ENCODE assay signal across 26 cellular contexts in the genomic region with DNA sequence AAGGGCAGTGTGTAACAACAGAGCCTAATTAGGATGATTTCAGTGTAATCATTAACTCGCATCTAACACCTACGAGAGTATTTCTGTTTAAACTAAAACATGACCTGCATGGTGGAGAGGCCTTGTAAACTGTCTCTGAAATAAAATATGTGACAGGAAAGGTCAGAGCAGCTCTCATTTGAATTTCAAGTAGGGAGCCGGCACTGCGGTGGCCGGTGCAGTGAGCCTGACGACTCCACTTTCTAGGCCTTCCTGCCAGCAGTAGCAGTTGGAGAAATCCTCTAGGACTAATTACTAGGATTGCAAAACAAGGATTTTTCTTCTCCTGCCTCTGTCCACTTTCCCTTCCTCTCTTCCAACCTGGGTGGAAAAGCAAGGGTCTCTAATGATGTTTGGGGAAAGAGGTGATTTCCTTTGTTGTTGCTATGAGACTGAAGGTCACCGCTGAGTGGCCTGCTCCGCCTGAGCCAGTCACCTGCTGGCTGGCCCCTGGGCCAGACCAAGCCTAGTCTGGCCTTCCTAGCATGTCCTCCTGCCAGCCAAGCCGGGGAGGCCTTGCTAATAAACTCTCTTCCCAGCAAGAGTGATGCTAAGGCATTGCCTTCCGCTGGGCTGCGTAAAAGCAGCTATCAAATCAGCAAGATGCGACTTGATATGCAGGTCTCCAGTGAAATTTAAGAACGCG.
DNase-seq lines count a peak whose midpoint lies in the region; ATAC-seq, FAIRE-seq and TF ChIP-seq lines count a peak whose summit lies in the region.
"Had no signal": no experiment of that assay in that cellular context is flagged by ENCODE, and none has a peak within 500 bp of the region (broad histone marks: within the 10 kb centered on the region; RNA-seq: fewer than 3 reads in every experiment).

No MANE protein-coding gene starts in this region.

- peaks cover 40% of the 10 kb centered on the region for H3K4me1 Mint-ChIP-seq in GM23338
- H3K4me1 Mint-ChIP-seq: CD14-positive monocyte; memory B cell; stimulated activated naive B cell treated with anti-CD40 and anti-IgM and Interleukin-4, amounts not matched to agents 10 μg/mL and 1 μg/mL and 100 μg/mL, for 72 hours had no signal

- CTCF ChIA-PET in K562 (lab: Yijun Ruan, JAX; ENCODE audit: low intra/inter-chr PET ratio), result no interaction called here

- 12% methylated on average over 14 of the region's 14 CpGs for WGBS in K562 (ENCODE audit: insufficient coverage, low coverage, missing lambda C conversion rate)

- TF ChIP-seq CTCF in GM23338 (conservative IDR thresholded peaks at IDR 0.05; ENCODE audit: low read depth in 2 of 2) (no peak), K562 (IDR thresholded peaks at IDR 0.05 in 2 of 3, conservative IDR thresholded peaks at IDR 0.05 in 1 of 3; ENCODE audit: insufficient read depth in 2 of 3, low read depth in 1 of 3, low read length in 3 of 3) (no peak)

- H3K36me3 ChIP-seq in GM23338 (ENCODE audit: insufficient read depth) (no peaks in the 10 kb centered on the region), K562 (ENCODE audit: control insufficient read depth, insufficient read depth, low read length) (no peaks in the 10 kb centered on the region)
- H3K36me3 ChIP-seq: brain microvascular endothelial cell, ovary, Peyer's patch, vagina had no signal

- no peaks in the 10 kb centered on the region for H3K79me2 ChIP-seq in GM23338 (replicated peaks; ENCODE audit: insufficient read depth)
- no peaks in the 10 kb centered on the region for H3K79me2 ChIP-seq in K562 (ENCODE audit: control insufficient read depth, insufficient read depth, low read length)

- H3K27ac Mint-ChIP-seq in GM23338, result no peak overlapping the region
- H3K27ac Mint-ChIP-seq: CD14-positive monocyte; memory B cell; stimulated activated naive B cell treated with anti-CD40 and anti-IgM and Interleukin-4, amounts not matched to agents 10 μg/mL and 1 μg/mL and 100 μg/mL, for 72 hours had no signal

- in situ Hi-C loops in K562 (cut with MboI), result no loop called here

- DNase-seq in GM23338 (ENCODE audit: low spot score) (peak; percentile 48), K562 (ENCODE audit: extremely low read depth in 1 of 4, low spot score in 3 of 4) (no peak), iPS-NIHi7 (ENCODE audit: extremely low spot score) (peak; percentile 52), renal cortical epithelial cell (ENCODE audit: low read depth) (peak; percentile 72), HT-29 (ENCODE audit: low spot score) (no peak), AG20443 (ENCODE audit: low spot score) (no peak), urothelium cell line (ENCODE audit: low spot score) (no peak)
- no peak for DNase-seq in activated CD4-positive, alpha-beta T cell treated with anti-CD3 and anti-CD28 coated beads, Interleukin-2, amount 50 U/mL, for 4 hours
- DNase-seq: activated T-cell treated with anti-CD3 and anti-CD28 coated beads, Interleukin-2, amount 50 U/mL, for 4 hours; brain microvascular endothelial cell; effector memory CD4-positive, alpha-beta T cell; foreskin melanocyte; kidney glomerular epithelial cell; NCI-H1436 treated with DMSO at 0.1 percent for 48 hours; NCI-H510A treated with DMSO at 0.1 percent for 48 hours; ovary; Peyer's patch; right cardiac atrium; stimulated activated CD4-positive, alpha-beta T cell treated with anti-CD3 and anti-CD28 coated beads, Interleukin-12 subunit alpha, Interleukin-12 subunit beta, amount 100 ng/mL, for 4 hours; stimulated activated CD4-positive, alpha-beta T cell treated with anti-CD3 and anti-CD28 coated beads, Interleukin-4, amount 100 ng/mL, for 24 hours; stimulated activated naive B cell treated with anti-CD40 and anti-IgM and Interleukin-4, amounts not matched to agents 10 μg/mL and 1 μg/mL and 100 μg/mL, for 72 hours; T-helper 1 cell had no signal

- H3K27me3 Mint-ChIP-seq in GM23338 (ENCODE audit: insufficient read depth, low read depth, poor library complexity), result peaks cover 6% of the 10 kb centered on the region

- FAIRE-seq in K562 (lab: Jason Lieb, UNC) (no peak), urothelium cell line (lab: Jason Lieb, UNC) (no peak)

- H3K4me3 Mint-ChIP-seq in GM23338, result peak overlapping the region; percentile 17; the same call in 2 of the 3 replicates
- H3K4me3 Mint-ChIP-seq: activated T-cell treated with anti-CD3 and anti-CD28 coated beads, Interleukin-2, amount 50 U/mL, for 4 hours; CD14-positive monocyte; memory B cell; stimulated activated naive B cell treated with anti-CD40 and anti-IgM and Interleukin-4, amounts not matched to agents 10 μg/mL and 1 μg/mL and 100 μg/mL, for 72 hours had no signal

- H3F3A ChIP-seq in GM23338 (replicated peaks; ENCODE audit: low read depth), result no peaks in the 10 kb centered on the region

- H3K4me1 ChIP-seq in GM23338 (ENCODE audit: insufficient read depth) (peaks cover 28% of the 10 kb centered on the region), K562 (replicated peaks in 1 of 2; ENCODE audit: control insufficient read depth in 2 of 2, insufficient read depth in 2 of 2, low read length in 2 of 2) (no peaks in the 10 kb centered on the region)
- H3K4me1 ChIP-seq: Peyer's patch, vagina had no signal

- TF ChIP-seq POLR2A in K562 (conservative IDR thresholded peaks at IDR 0.05), result no peak

- intact Hi-C loops in K562 (cut with micrococcal nuclease), result no loop called here

- 0 out of 2 replicates have a peak, but pooled peaks cover 15% of the 10 kb centered on the region for H3K9me2 ChIP-seq in GM23338 (ENCODE audit: insufficient read depth)

- H3K9me3 Mint-ChIP-seq in GM23338, result peaks cover 5% of the 10 kb centered on the region; the same call in 1 of the 3 replicates
- H3K9me3 Mint-ChIP-seq: activated T-cell treated with anti-CD3 and anti-CD28 coated beads, Interleukin-2, amount 50 U/mL, for 4 hours; memory B cell had no signal

- no peak for TF ChIP-seq RAD21 in K562 (CRISPR knock-in tag; conservative IDR thresholded peaks at IDR 0.05 in 1 of 2, IDR thresholded peaks at IDR 0.05 in 1 of 2)

- H2AFZ ChIP-seq in GM23338 (peak overlapping the region; percentile 6; the same call in 1 of the 2 replicates), K562 (ENCODE audit: low read depth, low read length) (no peak overlapping the region)

- H3K4me3 ChIP-seq in GM23338 (peak overlapping the region; percentile 2), K562 (no peak overlapping the region)
- H3K4me3 ChIP-seq: ovary, Peyer's patch, vagina had no signal

- TF ChIP-seq EP300 in K562 (IDR thresholded peaks at IDR 0.05; ENCODE audit: low read length), result no peak

- no TSS peak for BruUV-seq in K562 (replicated peaks; lab: Mats Ljungman, UMichigan)

- no peaks in the 10 kb centered on the region for H3K9me1 ChIP-seq in K562 (ENCODE audit: control insufficient read depth, insufficient read depth, low read length)

- H3K27ac ChIP-seq in GM23338 (ENCODE audit: low read depth) (peak overlapping the region; percentile 22; the same call in 1 of the 2 replicates), K562 (ENCODE audit: extremely low read depth, low read depth, low read length) (no peak overlapping the region)
- H3K27ac ChIP-seq: brain microvascular endothelial cell, ovary, Peyer's patch, vagina had no signal

- peak; percentile 84 for ATAC-seq in GM23338
- ATAC-seq in K562, result no peak
- ATAC-seq: activated T-cell treated with anti-CD3 and anti-CD28 coated beads, Interleukin-2, amount 50 U/mL, for 4 hours; esophagus mucosa; right cardiac atrium had no signal

- POLR2A ChIA-PET in K562 (lab: Yijun Ruan, JAX), result interaction anchor here (0.6 kb wide), 1 partner anchor 163 kb away, joined by 3 read pairs; no protein-coding TSS in a partner anchor

- peaks cover 6% of the 10 kb centered on the region for H3K36me3 Mint-ChIP-seq in GM23338 (ENCODE audit: low read depth)
- H3K36me3 Mint-ChIP-seq: CD14-positive monocyte; memory B cell; stimulated activated naive B cell treated with anti-CD40 and anti-IgM and Interleukin-4, amounts not matched to agents 10 μg/mL and 1 μg/mL and 100 μg/mL, for 72 hours had no signal

- H3K4me2 ChIP-seq in GM23338 (peak overlapping the region; percentile 67), K562 (ENCODE audit: insufficient read depth, low read length) (no peak overlapping the region)

- no peak overlapping the region for H3K9ac ChIP-seq in K562 (ENCODE audit: insufficient read depth in 1 of 2, low read depth in 2 of 2, low read length in 2 of 2)

- no peaks in the 10 kb centered on the region for H3K9me3 ChIP-seq in K562 (replicated peaks; ENCODE audit: control insufficient read depth, insufficient read depth, low read depth, low read length)
- H3K9me3 ChIP-seq: ovary, Peyer's patch, vagina had no signal

- H3K27me3 ChIP-seq in GM23338 (ENCODE audit: insufficient read depth) (no peaks in the 10 kb centered on the region), K562 (ENCODE audit: control insufficient read depth in 2 of 2, insufficient read depth in 2 of 2, low read length in 2 of 2) (no peaks in the 10 kb centered on the region)
- H3K27me3 ChIP-seq: brain microvascular endothelial cell, ovary, Peyer's patch, vagina had no signal

- H4K20me1 ChIP-seq in GM23338 (replicated peaks; ENCODE audit: insufficient read depth) (no peaks in the 10 kb centered on the region), K562 (replicated peaks; ENCODE audit: control insufficient read depth, insufficient read depth, low read length) (no peaks in the 10 kb centered on the region)

TF ChIP-seq in GM23338, 12 proteins besides CTCF, POLR2A, EP300 and RAD21 (continues in another document):
- TF ChIP-seq POLR2AphosphoS5 (IDR thresholded peaks at IDR 0.05; ENCODE audit: low read depth), result no peak
- no peak for TF ChIP-seq EZH2phosphoT487 (IDR thresholded peaks at IDR 0.05; ENCODE audit: unreplicated experiment)
- no peak for TF ChIP-seq ZNF114 (CRISPR knock-in tag; IDR thresholded peaks at IDR 0.05)
- TF ChIP-seq CREB1 (CRISPR knock-in tag; IDR thresholded peaks at IDR 0.05; ENCODE audit: low read depth), result no peak

TF ChIP-seq in K562, 482 proteins besides CTCF, POLR2A, EP300 and RAD21:
- TF ChIP-seq FOXJ3 (CRISPR knock-in tag; IDR thresholded peaks at IDR 0.05) (no peak), RNF2 (IDR thresholded peaks at IDR 0.05) (no peak), ZBTB17 (CRISPR knock-in tag; IDR thresholded peaks at IDR 0.05) (no peak), RFX1 (IDR thresholded peaks at IDR 0.05) (0 out of 2 replicates have a peak, but pooled peaks have one; percentile 12), ZFX (CRISPR knock-in tag; IDR thresholded peaks at IDR 0.05) (no peak)
- TF ChIP-seq, protein P1, sequence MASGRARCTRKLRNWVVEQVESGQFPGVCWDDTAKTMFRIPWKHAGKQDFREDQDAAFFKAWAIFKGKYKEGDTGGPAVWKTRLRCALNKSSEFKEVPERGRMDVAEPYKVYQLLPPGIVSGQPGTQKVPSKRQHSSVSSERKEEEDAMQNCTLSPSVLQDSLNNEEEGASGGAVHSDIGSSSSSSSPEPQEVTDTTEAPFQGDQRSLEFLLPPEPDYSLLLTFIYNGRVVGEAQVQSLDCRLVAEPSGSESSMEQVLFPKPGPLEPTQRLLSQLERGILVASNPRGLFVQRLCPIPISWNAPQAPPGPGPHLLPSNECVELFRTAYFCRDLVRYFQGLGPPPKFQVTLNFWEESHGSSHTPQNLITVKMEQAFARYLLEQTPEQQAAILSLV (tag; IDR thresholded peaks at IDR 0.05), result no peak

Comparison
In these comparisons a context has a peak if more than half of its experiments do, and no peak if none do; other contexts are left out.
1. DNase-seq: peak in GM23338 (single experiment), iPS-NIHi7 (single experiment) and renal cortical epithelial cell (single experiment); none in K562 (0 of 4), HT-29 (single experiment), activated CD4-positive, alpha-beta T cell treated with anti-CD3 and anti-CD28 coated beads, Interleukin-2, amount 50 U/mL, for 4 hours (0 of 2), AG20443 (single experiment) and urothelium cell line (single experiment).